Comparison of ENCODE assay signal across 14 cellular contexts in genomic region chr5:136620016-136620419, GRCh38.
A peak's percentile ranks its signal among the peaks of the same experiment; 100 is the strongest.
DNase-seq lines count a peak whose midpoint lies in the region; ATAC-seq and TF ChIP-seq lines count a peak whose summit lies in the region.
"Had no signal": no experiment of that assay in that cellular context is flagged by ENCODE, and none has a peak within 500 bp of the region (broad histone marks: within the 10 kb centered on the region; RNA-seq: fewer than 3 reads in every experiment).

No MANE protein-coding gene starts in this region.

- DNase-seq in AG04449 (ENCODE audit: low read depth, low spot score) (peak; percentile 7), HT1080 (ENCODE audit: low read depth) (peak; percentile 74), fibroblast of villous mesenchyme (ENCODE audit: low read depth) (peak; percentile 85), AG08396 (ENCODE audit: low spot score) (no peak), HK-2 (ENCODE audit: unreplicated experiment) (no peak), GF-D8 (lab: John Stamatoyannopoulos, UW) (no peak)
- no peak for DNase-seq in activated CD4-positive, alpha-beta T cell treated with anti-CD3 and anti-CD28 coated beads, Interleukin-2, amount 10 ng/mL, durations not matched to agents 7 days and 5 days
- DNase-seq: activated CD4-positive, alpha-beta T cell treated with anti-CD3 and anti-CD28 coated beads, Interleukin-2, amount 50 U/mL, for 48 hours; amniotic stem cell; NCI-H1105; NCI-H510A; ovary had no signal

- H3K27ac Mint-ChIP-seq in activated CD4-positive, alpha-beta T cell treated with anti-CD3 and anti-CD28 coated beads, Interleukin-2, amount 10 ng/mL, durations not matched to agents 7 days and 5 days: no peak overlapping the region
- H3K27ac Mint-ChIP-seq: activated T-helper 17 cell treated with anti-CD3 and anti-CD28 coated beads, Interleukin-2, amount 50 U/mL, for 72 hours had no signal

- H3K4me1 Mint-ChIP-seq in activated CD4-positive, alpha-beta T cell treated with anti-CD3 and anti-CD28 coated beads, Interleukin-2, amount 10 ng/mL, durations not matched to agents 7 days and 5 days: no peaks in the 10 kb centered on the region
- H3K4me1 Mint-ChIP-seq: activated T-helper 17 cell treated with anti-CD3 and anti-CD28 coated beads, Interleukin-2, amount 50 U/mL, for 72 hours had no signal

- ATAC-seq in SK-N-SH treated with all-trans-retinoic acid at 6 μM for 48 hours: peak; percentile 83
- ATAC-seq: activated T-helper 17 cell treated with anti-CD3 and anti-CD28 coated beads, Interleukin-2, amount 50 U/mL, for 72 hours had no signal

- H3K36me3 Mint-ChIP-seq in activated CD4-positive, alpha-beta T cell treated with anti-CD3 and anti-CD28 coated beads, Interleukin-2, amount 10 ng/mL, durations not matched to agents 7 days and 5 days (ENCODE audit: low read depth): no peaks in the 10 kb centered on the region

- H3K27me3 Mint-ChIP-seq in activated CD4-positive, alpha-beta T cell treated with anti-CD3 and anti-CD28 coated beads, Interleukin-2, amount 10 ng/mL, durations not matched to agents 7 days and 5 days: no peaks in the 10 kb centered on the region
- H3K27me3 Mint-ChIP-seq: activated T-helper 17 cell treated with anti-CD3 and anti-CD28 coated beads, Interleukin-2, amount 50 U/mL, for 72 hours had no signal

- TF ChIP-seq CTCF in AG04449 (IDR thresholded peaks at IDR 0.05; ENCODE audit: insufficient read depth, low read length, missing control alignments) (no peak), fibroblast of villous mesenchyme (IDR thresholded peaks at IDR 0.05; ENCODE audit: insufficient read depth, low read depth, low read length) (no peak)

- no peaks in the 10 kb centered on the region for H3K9me3 Mint-ChIP-seq in activated CD4-positive, alpha-beta T cell treated with anti-CD3 and anti-CD28 coated beads, Interleukin-2, amount 10 ng/mL, durations not matched to agents 7 days and 5 days
- H3K9me3 Mint-ChIP-seq: activated T-helper 17 cell treated with anti-CD3 and anti-CD28 coated beads, Interleukin-2, amount 50 U/mL, for 72 hours had no signal

- CTCF ChIA-PET in AG04449 (lab: Yijun Ruan, JAX): no interaction called here
- CTCF ChIA-PET in activated CD4-positive, alpha-beta T cell treated with anti-CD3 and anti-CD28 coated beads, Interleukin-2, amount 10 ng/mL, durations not matched to agents 7 days and 5 days (lab: Charles Lee): no interaction called here

- POLR2A ChIA-PET in AG04449 (lab: Yijun Ruan, JAX): no interaction called here
- POLR2A ChIA-PET in activated CD4-positive, alpha-beta T cell treated with anti-CD3 and anti-CD28 coated beads, Interleukin-2, amount 10 ng/mL, durations not matched to agents 7 days and 5 days (lab: Charles Lee): no interaction called here

- H3K4me3 Mint-ChIP-seq in activated CD4-positive, alpha-beta T cell treated with anti-CD3 and anti-CD28 coated beads, Interleukin-2, amount 10 ng/mL, durations not matched to agents 7 days and 5 days: no peak overlapping the region
- H3K4me3 Mint-ChIP-seq: activated T-helper 17 cell treated with anti-CD3 and anti-CD28 coated beads, Interleukin-2, amount 50 U/mL, for 72 hours had no signal

- no peak overlapping the region for H3K4me3 ChIP-seq in AG04449 (ENCODE audit: low read depth, low read length)
- no peak overlapping the region for H3K4me3 ChIP-seq in fibroblast of villous mesenchyme (ENCODE audit: low read depth, low read length)
- H3K4me3 ChIP-seq: ovary had no signal

TF ChIP-seq in SK-N-SH treated with all-trans-retinoic acid at 6 μM for 48 hours, 23 proteins besides CTCF, POLR2A, EP300 and RAD21:
- TF ChIP-seq SNAI2 (CRISPR knock-in tag; IDR thresholded peaks at IDR 0.05) (no peak), ISL1 (CRISPR knock-in tag; IDR thresholded peaks at IDR 0.05) (0 out of 2 replicates have a peak, but pooled peaks have one; percentile 14)

Comparison
In these comparisons a context has a peak if more than half of its experiments do, and no peak if none do; other contexts are left out.
1. DNase-seq: peak in AG04449 (single experiment), HT1080 (single experiment) and fibroblast of villous mesenchyme (single experiment); none in AG08396 (single experiment), HK-2 (single experiment), GF-D8 (single experiment) and activated CD4-positive, alpha-beta T cell treated with anti-CD3 and anti-CD28 coated beads, Interleukin-2, amount 10 ng/mL, durations not matched to agents 7 days and 5 days (single experiment).